Comparison of ENCODE assay signal across 8 cellular contexts in genomic region chr18:11733031-11733430, GRCh38. TPM values are rescaled to one million over a fixed set of nuclear protein-coding genes. Genes with fewer than 3 reads are reported as not detected.
DNase-seq lines count a peak whose midpoint lies in the region; TF ChIP-seq lines count a peak whose summit lies in the region.

No MANE protein-coding gene starts in this region.

- no peak overlapping the region for H3K27ac ChIP-seq in SJSA1

- intact Hi-C loops in posterior vena cava (cut with DNase I), result no loop called here

- H3K36me3 Mint-ChIP-seq in glutamatergic neuron (ENCODE audit: unreplicated experiment), result no peaks in the 10 kb centered on the region
- H3K36me3 Mint-ChIP-seq in type B pancreatic cell, result no peaks in the 10 kb centered on the region

- H3K4me1 ChIP-seq in SJSA1 (replicated peaks), result no peaks in the 10 kb centered on the region

- no peak overlapping the region for H3K4me3 ChIP-seq in SJSA1

- no peaks in the 10 kb centered on the region for H3K36me3 ChIP-seq in SJSA1

- peaks cover 3% of the 10 kb centered on the region for H3K4me1 Mint-ChIP-seq in glutamatergic neuron (ENCODE audit: low read depth, unreplicated experiment)
- H3K4me1 Mint-ChIP-seq in type B pancreatic cell (ENCODE audit: unreplicated experiment), result no peaks in the 10 kb centered on the region

- no peaks in the 10 kb centered on the region for H3K27me3 Mint-ChIP-seq in glutamatergic neuron (ENCODE audit: unreplicated experiment)
- peaks cover 25% of the 10 kb centered on the region for H3K27me3 Mint-ChIP-seq in type B pancreatic cell

- peaks cover 46% of the 10 kb centered on the region for H3K27me3 ChIP-seq in SJSA1 (replicated peaks)

- H3K9me3 ChIP-seq in SJSA1 (replicated peaks), result no peaks in the 10 kb centered on the region

- TF ChIP-seq CTCF in glutamatergic neuron (IDR thresholded peaks at IDR 0.05; ENCODE audit: partially characterized antibody, unreplicated experiment) (peak; percentile 98), type B pancreatic cell (conservative IDR thresholded peaks at IDR 0.05) (peak; percentile 98)

- H3K9me3 Mint-ChIP-seq in glutamatergic neuron (ENCODE audit: unreplicated experiment) (peaks cover 5% of the 10 kb centered on the region), type B pancreatic cell (no peaks in the 10 kb centered on the region)

- H3K4me3 Mint-ChIP-seq in glutamatergic neuron (ENCODE audit: unreplicated experiment) (no peak overlapping the region), type B pancreatic cell (no peak overlapping the region)

- no peak overlapping the region for H3K27ac Mint-ChIP-seq in glutamatergic neuron (ENCODE audit: unreplicated experiment)
- H3K27ac Mint-ChIP-seq in type B pancreatic cell, result no peak overlapping the region

- DNase-seq in NCI-H1417 (lab: John Stamatoyannopoulos, UW) (peak; percentile 51 to 70 (median 58)), NCI-H1417 treated with DMSO at 0.1 percent for 48 hours (lab: John Stamatoyannopoulos, UW) (no peak), HuH-7.5 (ENCODE audit: low spot score) (peak; percentile 86), SJSA1 (ENCODE audit: low read depth in 1 of 2, low spot score in 2 of 2) (peak; percentile 54 to 67), glutamatergic neuron (peak; percentile 93), posterior vena cava (ENCODE audit: low spot score) (peak; percentile 95), type B pancreatic cell (ENCODE audit: extremely low spot score, unreplicated experiment) (peak; percentile 87)
- peak; percentile 67 for DNase-seq in activated naive CD4-positive, alpha-beta T cell treated with Interleukin-2 at 50 U/mL for 16 hours

RNA-seq across cellular contexts. Expression of gene GNAL, which starts 44.0 kb away (rescaled TPM):
- total RNA-seq in SJSA1 (2014; rRNA removed; shearing (Covaris generic)), result 1.9 and 5.5 TPM in 2 replicates
- 52.5 TPM for total RNA-seq in glutamatergic neuron (ENCODE audit: unreplicated experiment)
- total RNA-seq in posterior vena cava, result 10 to 100 TPM; 16.9 to 27.9 TPM
- total RNA-seq in type B pancreatic cell (ENCODE audit: low replicate concordance), result 8.3 and 12.9 TPM in 2 replicates
